8 cellular contexts compared by ENCODE assay signal in genomic region chr3:9810357-9810726, GRCh38. TPM values are rescaled to one million over a fixed set of nuclear protein-coding genes. Genes with fewer than 3 reads are reported as not detected.
DNase-seq lines count a peak whose midpoint lies in the region; ATAC-seq and TF ChIP-seq lines count a peak whose summit lies in the region.

No MANE protein-coding gene starts in this region.

- H3K27me3 Mint-ChIP-seq in T-helper 17 cell, result no peaks in the 10 kb centered on the region

- H3K4me1 Mint-ChIP-seq in T-helper 17 cell, result peaks cover 37% of the 10 kb centered on the region

- H3K36me3 ChIP-seq in ES-I3 (ENCODE audit: insufficient read depth, low read length) (peaks cover 6% of the 10 kb centered on the region), psoas muscle (ENCODE audit: insufficient read depth in 1 of 2, low read depth in 1 of 2) (peaks cover 0 to 25% of the 10 kb centered on the region in 2 donors)

- peak overlapping the region; percentile 60 for H3K9ac ChIP-seq in ES-I3 (ENCODE audit: low read depth, low read length)

- H3K9me3 ChIP-seq in ES-I3 (ENCODE audit: control insufficient read depth, insufficient read depth, low read length), result no peaks in the 10 kb centered on the region
- no peaks in the 10 kb centered on the region for H3K9me3 ChIP-seq in T-helper 17 cell (ENCODE audit: control insufficient read depth, low read length, poor library complexity, severe bottlenecking)
- H3K9me3 ChIP-seq in psoas muscle, result no peaks in the 10 kb centered on the region

- DNase-seq in T-helper 17 cell (no peak), fibroblast of pulmonary artery (ENCODE audit: low read depth) (no peak), psoas muscle (no peak), RPMI8226 (no peak), DMS53 (lab: John Stamatoyannopoulos, UW) (no peak), NCI-H1436 treated with DMSO at 0.1 percent for 48 hours (lab: John Stamatoyannopoulos, UW) (no peak)

- peak overlapping the region; percentile 94 for H3K27ac Mint-ChIP-seq in T-helper 17 cell

- WGBS in psoas muscle, 3 donors, result 2 to 5% (median 3%) methylated on average over 21 to 25 of the region's 25 CpGs

- ATAC-seq in T-helper 17 cell (no peak), psoas muscle (no peak), HG03571 (IDR thresholded peaks at IDR 0.05; ENCODE audit: unreplicated experiment) (no peak)

- no peaks in the 10 kb centered on the region for H3K27me3 ChIP-seq in psoas muscle (ENCODE audit: insufficient read depth in 3 of 3, low read length in 2 of 3)

- H3K4me3 ChIP-seq in fibroblast of pulmonary artery (replicated peaks; ENCODE audit: low read depth, low read length) (peak overlapping the region; percentile 57), psoas muscle (peak overlapping the region; percentile 87)

- H3K36me3 Mint-ChIP-seq in T-helper 17 cell (ENCODE audit: low read depth), result peaks cover 7% of the 10 kb centered on the region

- peak overlapping the region; percentile 93 for H3K4me3 Mint-ChIP-seq in T-helper 17 cell

- peak overlapping the region; percentile 92 for H3K27ac ChIP-seq in psoas muscle

- TF ChIP-seq CTCF in fibroblast of pulmonary artery (IDR thresholded peaks at IDR 0.05; ENCODE audit: low read length, missing control alignments) (no peak), psoas muscle (IDR thresholded peaks at IDR 0.05) (no peak)

- intact Hi-C loops in psoas muscle (cut with DNase I), result no loop called here

- H3K4me1 ChIP-seq in ES-I3 (ENCODE audit: insufficient read depth, low read length) (peaks cover 6% of the 10 kb centered on the region; the same call in 1 of the 2 replicates), psoas muscle (peaks cover 19% of the 10 kb centered on the region)

RNA-seq across cellular contexts. Expression of gene TTLL3, which starts 0.3 kb away (rescaled TPM):
- total RNA-seq in T-helper 17 cell, result 10 to 100 TPM; 87.2 to 88.7 TPM
- 10 to 100 TPM in 1 of 4 donors, 1 to 10 TPM in 3; 6.4 to 19.0 (median 7.7) TPM for total RNA-seq in psoas muscle
- polyA plus RNA-seq in psoas muscle, result 1 to 10 TPM; 2.9 to 5.0 (median 4.3) TPM

RNA-seq across cellular contexts. Expression of gene ARPC4, which starts 17.5 kb away (rescaled TPM):
- 100 to 1,000 TPM; 155 to 192 TPM for total RNA-seq in T-helper 17 cell
- 100 to 1,000 TPM in 1 of 4 donors, 10 to 100 TPM in 3; 53.9 to 117 (median 84.9) TPM for total RNA-seq in psoas muscle
- 100 to 1,000 TPM in 2 of 3 donors, 10 to 100 TPM in 1; 76.9 to 155 (median 142) TPM for polyA plus RNA-seq in psoas muscle

RNA-seq across cellular contexts. Expression of gene TADA3, which starts 18.1 kb away (rescaled TPM):
- total RNA-seq in T-helper 17 cell (10 to 100 TPM; 32.2 to 35.2 TPM), psoas muscle (10 to 100 TPM; 42.6 to 45.2 (median 43.2) TPM)
- polyA plus RNA-seq in psoas muscle, result 10 to 100 TPM; 42.2 to 75.7 (median 68.3) TPM

RNA-seq across cellular contexts. Expression of gene RPUSD3, which starts 33.5 kb away (rescaled TPM):
- 10 to 100 TPM; 19.0 to 20.8 TPM for total RNA-seq in T-helper 17 cell
- total RNA-seq in psoas muscle, result 10 to 100 TPM; 39.7 to 49.4 (median 45.8) TPM
- 10 to 100 TPM; 55.2 to 64.2 (median 59.9) TPM for polyA plus RNA-seq in psoas muscle

RNA-seq across cellular contexts. Expression of gene CAMK1, which starts 40.6 kb away (rescaled TPM):
- total RNA-seq in T-helper 17 cell, result 1 to 10 TPM; 1.9 to 2.2 TPM
- 1 to 10 TPM; 4.5 to 7.2 (median 5.5) TPM for total RNA-seq in psoas muscle
- 1 to 10 TPM; 3.9 to 5.7 (median 5.5) TPM for polyA plus RNA-seq in psoas muscle

Comparison
In these comparisons a context has a peak if more than half of its experiments do, and no peak if none do; other contexts are left out.
1. RNA of gene TTLL3, which starts 0.3 kb away (total RNA-seq): 87.2 to 88.7 TPM in T-helper 17 cell; 6.4 to 19.0 TPM in psoas muscle; every median in the first group is over 4 times any median in the second.